Comparison of ENCODE assay signal across 1 cellular context in the genomic region with DNA sequence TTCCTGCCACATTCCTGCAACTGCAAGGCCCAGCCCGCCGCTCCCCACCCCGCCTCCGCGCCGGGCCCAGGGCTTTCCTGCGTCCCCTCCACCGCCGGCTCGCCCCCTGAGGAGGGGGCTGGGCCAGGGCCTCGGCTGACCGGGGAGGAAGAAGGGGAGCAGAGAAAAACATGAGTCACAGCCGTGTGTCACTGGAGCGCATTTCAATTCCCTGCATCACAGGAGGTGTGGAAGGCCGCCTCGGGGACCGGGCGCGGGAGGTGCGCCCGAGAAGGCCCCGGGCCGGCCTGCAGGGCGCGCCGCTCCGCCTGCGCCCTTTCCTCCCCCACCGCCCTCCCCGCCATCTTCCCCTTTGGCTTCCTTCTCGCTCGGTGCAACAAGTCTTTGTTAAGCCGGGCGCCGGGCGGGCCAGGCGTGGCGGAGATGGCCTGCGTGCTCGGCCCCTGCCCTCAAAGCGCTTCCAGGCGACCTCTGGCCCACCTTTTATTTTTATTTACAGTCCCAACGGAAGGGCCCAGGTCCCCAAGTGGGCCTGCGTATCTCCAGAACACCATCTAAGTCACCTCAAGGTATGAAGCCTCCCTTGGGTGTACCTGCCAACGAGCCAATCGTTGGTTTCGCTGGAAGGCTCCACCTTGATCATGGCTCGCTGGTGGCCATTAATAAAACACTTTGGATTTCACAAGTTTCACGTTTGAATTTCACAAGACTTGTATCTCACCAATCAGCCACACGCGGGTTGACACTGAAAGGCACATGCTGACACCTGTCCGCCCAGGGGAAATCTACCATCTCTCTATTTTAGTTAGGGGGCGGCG.
A peak's percentile ranks its signal among the peaks of the same experiment; 100 is the strongest.
TF ChIP-seq lines count a peak whose summit lies in the region.

No MANE protein-coding gene starts in this region.

TF ChIP-seq in K562, 482 proteins besides CTCF, POLR2A, EP300 and RAD21 (continued from another document and continues in another):
- no peak for TF ChIP-seq CHD7 (IDR thresholded peaks at IDR 0.05; ENCODE audit: low read depth, low read length)
- TF ChIP-seq CTCFL (IDR thresholded peaks at IDR 0.05; ENCODE audit: borderline replicate concordance, insufficient read depth, low read depth, low read length, poor library complexity, severe bottlenecking) = peak; percentile 53
- TF ChIP-seq, protein P1, sequence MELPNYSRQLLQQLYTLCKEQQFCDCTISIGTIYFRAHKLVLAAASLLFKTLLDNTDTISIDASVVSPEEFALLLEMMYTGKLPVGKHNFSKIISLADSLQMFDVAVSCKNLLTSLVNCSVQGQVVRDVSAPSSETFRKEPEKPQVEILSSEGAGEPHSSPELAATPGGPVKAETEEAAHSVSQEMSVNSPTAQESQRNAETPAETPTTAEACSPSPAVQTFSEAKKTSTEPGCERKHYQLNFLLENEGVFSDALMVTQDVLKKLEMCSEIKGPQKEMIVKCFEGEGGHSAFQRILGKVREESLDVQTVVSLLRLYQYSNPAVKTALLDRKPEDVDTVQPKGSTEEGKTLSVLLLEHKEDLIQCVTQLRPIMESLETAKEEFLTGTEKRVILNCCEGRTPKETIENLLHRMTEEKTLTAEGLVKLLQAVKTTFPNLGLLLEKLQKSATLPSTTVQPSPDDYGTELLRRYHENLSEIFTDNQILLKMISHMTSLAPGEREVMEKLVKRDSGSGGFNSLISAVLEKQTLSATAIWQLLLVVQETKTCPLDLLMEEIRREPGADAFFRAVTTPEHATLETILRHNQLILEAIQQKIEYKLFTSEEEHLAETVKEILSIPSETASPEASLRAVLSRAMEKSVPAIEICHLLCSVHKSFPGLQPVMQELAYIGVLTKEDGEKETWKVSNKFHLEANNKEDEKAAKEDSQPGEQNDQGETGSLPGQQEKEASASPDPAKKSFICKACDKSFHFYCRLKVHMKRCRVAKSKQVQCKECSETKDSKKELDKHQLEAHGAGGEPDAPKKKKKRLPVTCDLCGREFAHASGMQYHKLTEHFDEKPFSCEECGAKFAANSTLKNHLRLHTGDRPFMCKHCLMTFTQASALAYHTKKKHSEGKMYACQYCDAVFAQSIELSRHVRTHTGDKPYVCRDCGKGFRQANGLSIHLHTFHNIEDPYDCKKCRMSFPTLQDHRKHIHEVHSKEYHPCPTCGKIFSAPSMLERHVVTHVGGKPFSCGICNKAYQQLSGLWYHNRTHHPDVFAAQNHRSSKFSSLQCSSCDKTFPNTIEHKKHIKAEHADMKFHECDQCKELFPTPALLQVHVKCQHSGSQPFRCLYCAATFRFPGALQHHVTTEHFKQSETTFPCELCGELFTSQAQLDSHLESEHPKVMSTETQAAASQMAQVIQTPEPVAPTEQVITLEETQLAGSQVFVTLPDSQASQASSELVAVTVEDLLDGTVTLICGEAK (IDR thresholded peaks at IDR 0.05) = peak; percentile 42; the same call in 1 of the 2 replicates
- TF ChIP-seq, protein P1 (CRISPR knock-in tag; IDR thresholded peaks at IDR 0.05) = no peak
- no peak for TF ChIP-seq RFX5 (IDR thresholded peaks at IDR 0.05; ENCODE audit: low read depth, low read length)
- no peak for TF ChIP-seq ZNF224 (CRISPR knock-in tag; IDR thresholded peaks at IDR 0.05)
- TF ChIP-seq TRIM24 (IDR thresholded peaks at IDR 0.05) = peak in 1 of 2 experiments; percentile 10; a peak in 3 of 4 replicates
- TF ChIP-seq TEAD1 (CRISPR knock-in tag; IDR thresholded peaks at IDR 0.05) = peak in 1 of 2 experiments; percentile 26; a peak in 1 of 4 replicates
- TF ChIP-seq FIP1L1 (IDR thresholded peaks at IDR 0.05; ENCODE audit: low read depth, low read length, poor library complexity, severe bottlenecking) = peak; percentile 97
- TF ChIP-seq MLLT1 (IDR thresholded peaks at IDR 0.05) = no peak
- peak; percentile 14 for TF ChIP-seq HNRNPLL (IDR thresholded peaks at IDR 0.05; ENCODE audit: low read depth, low read length, poor library complexity, severe bottlenecking)
- TF ChIP-seq HDAC8 (tag; IDR thresholded peaks at IDR 0.05) = 0 out of 2 replicates have a peak, but pooled peaks have one; percentile 58
- TF ChIP-seq POLR2B (IDR thresholded peaks at IDR 0.05; ENCODE audit: low read depth, partially characterized antibody) = peak; percentile 12
- no peak for TF ChIP-seq RHOXF2B (CRISPR knock-in tag; conservative IDR thresholded peaks at IDR 0.05)
- no peak for TF ChIP-seq LARP7 (IDR thresholded peaks at IDR 0.05)
- no peak for TF ChIP-seq JUNB (CRISPR knock-in tag; conservative IDR thresholded peaks at IDR 0.05)
